Comparison of ENCODE assay signal across 8 cellular contexts in the genomic region with DNA sequence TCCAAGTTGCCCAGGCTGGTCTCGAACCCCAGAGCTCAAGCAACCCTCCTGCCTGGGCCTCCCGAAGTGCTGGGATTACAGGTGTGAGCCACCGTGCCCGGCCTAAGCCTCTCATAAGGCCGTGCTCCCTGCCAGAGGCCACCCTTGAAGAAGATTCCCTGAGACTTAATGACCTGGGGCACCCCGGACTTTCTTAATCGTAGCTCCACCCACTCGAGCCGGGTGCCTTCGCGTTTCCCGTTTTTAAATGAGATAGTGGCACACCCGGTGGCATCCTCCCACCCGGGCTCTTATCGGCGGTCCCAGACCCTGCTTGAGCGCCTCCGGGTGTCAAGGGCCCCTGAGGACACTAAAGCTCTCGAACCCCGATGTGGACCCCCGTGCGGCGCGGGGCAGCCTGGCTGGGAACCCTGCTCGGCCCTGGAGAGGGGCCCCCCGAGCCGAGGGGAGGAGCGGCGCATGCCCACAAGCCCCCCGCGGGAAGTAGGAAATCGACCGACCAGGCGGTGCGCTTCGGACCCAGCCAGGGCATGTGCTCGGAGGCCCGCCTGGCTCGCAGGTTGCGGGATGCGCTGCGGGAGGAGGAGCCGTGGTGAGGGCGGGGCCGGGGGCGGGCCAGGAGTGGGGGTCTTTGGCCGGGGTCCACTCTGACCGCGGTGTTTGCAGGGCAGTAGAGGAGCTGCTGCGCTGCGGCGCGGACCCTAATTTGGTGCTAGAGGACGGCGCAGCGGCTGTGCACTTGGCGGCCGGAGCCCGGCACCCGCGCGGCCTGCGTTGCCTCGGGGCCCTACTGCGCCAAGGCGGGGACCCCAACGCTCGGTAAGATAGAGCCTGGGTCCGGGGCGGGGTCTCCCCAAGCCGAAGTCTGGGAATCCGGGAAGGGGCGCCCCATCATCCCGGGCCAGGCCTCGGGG. TPM values are rescaled to one million over a fixed set of nuclear protein-coding genes. Genes with fewer than 3 reads are reported as not detected.
DNase-seq lines count a peak whose midpoint lies in the region; ATAC-seq lines count a peak whose summit lies in the region.

A gene with protein sequence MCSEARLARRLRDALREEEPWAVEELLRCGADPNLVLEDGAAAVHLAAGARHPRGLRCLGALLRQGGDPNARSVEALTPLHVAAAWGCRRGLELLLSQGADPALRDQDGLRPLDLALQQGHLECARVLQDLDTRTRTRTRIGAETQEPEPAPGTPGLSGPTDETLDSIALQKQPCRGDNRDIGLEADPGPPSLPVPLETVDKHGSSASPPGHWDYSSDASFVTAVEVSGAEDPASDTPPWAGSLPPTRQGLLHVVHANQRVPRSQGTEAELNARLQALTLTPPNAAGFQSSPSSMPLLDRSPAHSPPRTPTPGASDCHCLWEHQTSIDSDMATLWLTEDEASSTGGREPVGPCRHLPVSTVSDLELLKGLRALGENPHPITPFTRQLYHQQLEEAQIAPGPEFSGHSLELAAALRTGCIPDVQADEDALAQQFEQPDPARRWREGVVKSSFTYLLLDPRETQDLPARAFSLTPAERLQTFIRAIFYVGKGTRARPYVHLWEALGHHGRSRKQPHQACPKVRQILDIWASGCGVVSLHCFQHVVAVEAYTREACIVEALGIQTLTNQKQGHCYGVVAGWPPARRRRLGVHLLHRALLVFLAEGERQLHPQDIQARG (plus strand): TSS at position 511 of the 914 bp plus-strand sequence. CDS start 20 bp downstream, at position 531.

- H3K4me1 Mint-ChIP-seq in activated T-cell treated with anti-CD3 and anti-CD28 coated beads, Interleukin-2, amount 50 U/mL, for 24 hours (ENCODE audit: low read depth) = peaks cover 9% of the 10 kb centered on the region
- no peaks in the 10 kb centered on the region for H3K4me1 Mint-ChIP-seq in activated T-helper 17 cell treated with anti-CD3 and anti-CD28 coated beads, Interleukin-2, amount 50 U/mL, for 72 hours

- peak; percentile 35 for ATAC-seq in activated T-helper 17 cell treated with anti-CD3 and anti-CD28 coated beads, Interleukin-2, amount 50 U/mL, for 72 hours (replicated peaks)
- ATAC-seq in left cardiac atrium = peak; percentile 40 to 56
- no peak for ATAC-seq in HG02763 (IDR thresholded peaks at IDR 0.05; ENCODE audit: unreplicated experiment)
- no peak for ATAC-seq in GM21367 (IDR thresholded peaks at IDR 0.05; ENCODE audit: unreplicated experiment)

- peak within 1 kb of the TSS; percentile 45 for H3K4me3 ChIP-seq in skeletal muscle cell (ENCODE audit: low read depth, low read length)

- intact Hi-C loops in left cardiac atrium (cut with DNase I) = loop anchor here (1.0 to 10.0 kb wide), 3 partner anchors 77 to 214 kb away; no protein-coding TSS in a partner anchor

- peak within 1 kb of the TSS; percentile 64 for H3K27ac Mint-ChIP-seq in activated T-cell treated with anti-CD3 and anti-CD28 coated beads, Interleukin-2, amount 50 U/mL, for 24 hours
- no peak within 1 kb of the TSS for H3K27ac Mint-ChIP-seq in activated T-helper 17 cell treated with anti-CD3 and anti-CD28 coated beads, Interleukin-2, amount 50 U/mL, for 72 hours

- H3K4me3 Mint-ChIP-seq in activated T-cell treated with anti-CD3 and anti-CD28 coated beads, Interleukin-2, amount 50 U/mL, for 24 hours = peak within 1 kb of the TSS; percentile 83
- H3K4me3 Mint-ChIP-seq in activated T-helper 17 cell treated with anti-CD3 and anti-CD28 coated beads, Interleukin-2, amount 50 U/mL, for 72 hours = peak within 1 kb of the TSS; percentile 84

- H3K27me3 Mint-ChIP-seq in activated T-cell treated with anti-CD3 and anti-CD28 coated beads, Interleukin-2, amount 50 U/mL, for 24 hours = peaks cover 8% of the 10 kb centered on the region
- no peaks in the 10 kb centered on the region for H3K27me3 Mint-ChIP-seq in activated T-helper 17 cell treated with anti-CD3 and anti-CD28 coated beads, Interleukin-2, amount 50 U/mL, for 72 hours

- H3K9me3 Mint-ChIP-seq in activated T-cell treated with anti-CD3 and anti-CD28 coated beads, Interleukin-2, amount 50 U/mL, for 24 hours = no peaks in the 10 kb centered on the region
- H3K9me3 Mint-ChIP-seq in activated T-helper 17 cell treated with anti-CD3 and anti-CD28 coated beads, Interleukin-2, amount 50 U/mL, for 72 hours = no peaks in the 10 kb centered on the region

- H3K36me3 Mint-ChIP-seq in activated T-cell treated with anti-CD3 and anti-CD28 coated beads, Interleukin-2, amount 50 U/mL, for 24 hours (ENCODE audit: low read depth) = peaks cover 28% of the 10 kb centered on the region
- peaks cover 20% of the 10 kb centered on the region for H3K36me3 Mint-ChIP-seq in activated T-helper 17 cell treated with anti-CD3 and anti-CD28 coated beads, Interleukin-2, amount 50 U/mL, for 72 hours (ENCODE audit: low read depth)

- peak; percentile 71 for DNase-seq in activated T-cell treated with anti-CD3 and anti-CD28 coated beads, Interleukin-2, amount 50 U/mL, for 24 hours
- DNase-seq in activated T-cell treated with anti-CD3 and anti-CD28 coated beads for 4 hours (no peak), NCI-H146 (lab: John Stamatoyannopoulos, UW) (peak; percentile 78), left cardiac atrium (no peak), skeletal muscle cell (ENCODE audit: low read depth) (no peak)

RNA-seq across cellular contexts. Expression of the gene that starts here (rescaled TPM):
- 10 to 100 TPM in 1 of 2 donors, 1 to 10 TPM in 1; 4.4 to 11.6 TPM for total RNA-seq in activated T-helper 17 cell treated with anti-CD3 and anti-CD28 coated beads, Interleukin-2, amount 50 U/mL, for 72 hours
- under 1 TPM; 0.37 to 0.47 TPM for total RNA-seq in left cardiac atrium

Comparison
In these comparisons a context has a peak if more than half of its experiments do, and no peak if none do; other contexts are left out.
1. DNase-seq: peak in activated T-cell treated with anti-CD3 and anti-CD28 coated beads, Interleukin-2, amount 50 U/mL, for 24 hours (single experiment) and NCI-H146 (single experiment); none in activated T-cell treated with anti-CD3 and anti-CD28 coated beads for 4 hours (single experiment), left cardiac atrium (single experiment) and skeletal muscle cell (single experiment).
2. Peak in ATAC-seq in left cardiac atrium; RNA of the gene not detected or under 1 TPM.